ENCODE assay signal across 1 cellular context in the genomic region with DNA sequence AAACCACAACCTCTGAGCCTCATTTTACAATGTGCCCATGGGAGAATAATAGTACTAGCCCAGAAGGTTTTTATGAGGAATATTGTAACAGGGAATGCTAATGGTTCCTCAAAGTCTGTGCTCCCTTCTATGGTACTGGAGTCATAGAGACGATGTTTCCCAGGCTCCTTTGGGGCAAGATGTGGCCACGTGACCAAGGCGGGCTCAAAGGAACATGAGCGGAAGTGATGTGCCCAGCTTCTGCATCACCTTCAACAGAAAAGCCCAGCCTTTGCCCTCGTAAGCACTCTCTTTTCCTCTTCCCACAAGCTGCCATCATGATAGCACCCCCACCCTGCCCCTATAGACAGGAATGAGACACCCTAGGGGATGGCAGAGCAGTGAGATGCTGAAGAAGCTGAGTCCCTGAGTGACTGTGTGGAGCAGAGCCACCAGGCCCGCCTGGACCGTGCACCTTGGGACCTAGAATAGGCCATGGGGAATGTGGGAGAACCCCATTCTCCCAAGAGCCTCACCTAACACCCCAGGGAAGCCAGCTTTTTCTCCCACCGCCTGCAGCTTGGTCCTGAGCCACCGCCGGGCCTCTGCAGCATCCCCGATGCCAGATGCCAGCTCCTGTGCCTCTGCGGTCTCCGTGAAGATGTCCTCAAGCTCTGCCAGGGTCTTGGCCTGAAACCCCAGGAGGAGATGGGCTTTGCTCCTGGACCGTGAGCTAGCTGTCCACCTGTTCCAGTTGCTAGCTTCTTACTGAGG.
A peak's percentile ranks its signal among the peaks of the same experiment; 100 is the strongest.
TF ChIP-seq lines count a peak whose summit lies in the region.

No MANE protein-coding gene starts in this region.

TF ChIP-seq in K562, 482 proteins besides CTCF, POLR2A, EP300 and RAD21:
- TF ChIP-seq FOXJ3 (CRISPR knock-in tag; IDR thresholded peaks at IDR 0.05) (no peak), RAD51 (IDR thresholded peaks at IDR 0.05; ENCODE audit: borderline replicate concordance, low read depth) (peak; percentile 64), TAF15 (IDR thresholded peaks at IDR 0.05; ENCODE audit: low read depth, low read length) (no peak), CBX2 (IDR thresholded peaks at IDR 0.05; ENCODE audit: insufficient read depth, low read length, poor library complexity, severe bottlenecking) (no peak), SAFB (IDR thresholded peaks at IDR 0.05; ENCODE audit: borderline replicate concordance, low read depth, low read length) (no peak)
- TF ChIP-seq, protein P1, sequence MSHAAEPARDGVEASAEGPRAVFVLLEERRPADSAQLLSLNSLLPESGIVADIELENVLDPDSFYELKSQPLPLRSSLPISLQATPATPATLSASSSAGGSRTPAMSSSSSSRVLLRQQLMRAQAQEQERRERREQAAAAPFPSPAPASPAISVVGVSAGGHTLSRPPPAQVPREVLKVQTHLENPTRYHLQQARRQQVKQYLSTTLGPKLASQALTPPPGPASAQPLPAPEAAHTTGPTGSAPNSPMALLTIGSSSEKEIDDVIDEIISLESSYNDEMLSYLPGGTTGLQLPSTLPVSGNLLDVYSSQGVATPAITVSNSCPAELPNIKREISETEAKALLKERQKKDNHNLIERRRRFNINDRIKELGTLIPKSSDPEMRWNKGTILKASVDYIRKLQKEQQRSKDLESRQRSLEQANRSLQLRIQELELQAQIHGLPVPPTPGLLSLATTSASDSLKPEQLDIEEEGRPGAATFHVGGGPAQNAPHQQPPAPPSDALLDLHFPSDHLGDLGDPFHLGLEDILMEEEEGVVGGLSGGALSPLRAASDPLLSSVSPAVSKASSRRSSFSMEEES (CRISPR knock-in tag; IDR thresholded peaks at IDR 0.05): no peak
- TF ChIP-seq, protein P2, sequence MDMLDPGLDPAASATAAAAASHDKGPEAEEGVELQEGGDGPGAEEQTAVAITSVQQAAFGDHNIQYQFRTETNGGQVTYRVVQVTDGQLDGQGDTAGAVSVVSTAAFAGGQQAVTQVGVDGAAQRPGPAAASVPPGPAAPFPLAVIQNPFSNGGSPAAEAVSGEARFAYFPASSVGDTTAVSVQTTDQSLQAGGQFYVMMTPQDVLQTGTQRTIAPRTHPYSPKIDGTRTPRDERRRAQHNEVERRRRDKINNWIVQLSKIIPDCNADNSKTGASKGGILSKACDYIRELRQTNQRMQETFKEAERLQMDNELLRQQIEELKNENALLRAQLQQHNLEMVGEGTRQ (CRISPR knock-in tag; IDR thresholded peaks at IDR 0.05): peak; percentile 74
